Comparison of ENCODE assay signal across 9 cellular contexts in genomic region chr6:157227202-157228166, GRCh38.
A peak's percentile ranks its signal among the peaks of the same experiment; 100 is the strongest.
DNase-seq lines count a peak whose midpoint lies in the region; ATAC-seq and TF ChIP-seq lines count a peak whose summit lies in the region.
"Had no signal": no experiment of that assay in that cellular context is flagged by ENCODE, and none has a peak within 500 bp of the region (broad histone marks: within the 10 kb centered on the region; RNA-seq: fewer than 3 reads in every experiment).

No MANE protein-coding gene starts in this region.

- no peaks in the 10 kb centered on the region for H3K9me3 Mint-ChIP-seq in T-cell

- DNase-seq in AG08395 (ENCODE audit: low spot score) (peak; percentile 19), GM12864 (ENCODE audit: low read depth) (no peak), T-cell (peak in 16 of 34 experiments; percentile 14 to 46 (median 28)), fibroblast of villous mesenchyme (ENCODE audit: low read depth) (no peak), ureter (ENCODE audit: low spot score) (no peak), activated gamma-delta T cell (lab: John Stamatoyannopoulos, UW) (no peak), NCI-H2196 treated with DMSO at 0.1 percent for 48 hours (lab: John Stamatoyannopoulos, UW; ENCODE audit: unreplicated experiment) (no peak)

- peaks cover 37 to 54% (median 46%) of the 10 kb centered on the region in 3 donors for H3K4me1 Mint-ChIP-seq in T-cell

- H3K27me3 Mint-ChIP-seq in T-cell: peaks cover 0 to 6% of the 10 kb centered on the region in 2 donors

- POLR2A ChIA-PET in T-cell (lab: Charles Lee): interaction anchor here in 1 of 2 donors (0.6 kb wide), 1 partner anchor 19 kb away, joined by 10 read pairs; no protein-coding TSS in a partner anchor

- H3K4me3 ChIP-seq in GM12864 (ENCODE audit: low read depth, low read length): no peak overlapping the region
- H3K4me3 ChIP-seq in fibroblast of villous mesenchyme (ENCODE audit: low read depth, low read length): no peak overlapping the region
- H3K4me3 ChIP-seq: lung had no signal

- TF ChIP-seq CTCF in GM12864 (IDR thresholded peaks at IDR 0.05; ENCODE audit: low read depth, low read length, missing control alignments): peak; percentile 43
- peak; percentile 41 for TF ChIP-seq CTCF in fibroblast of villous mesenchyme (IDR thresholded peaks at IDR 0.05; ENCODE audit: insufficient read depth, low read depth, low read length)

- H3K4me3 Mint-ChIP-seq in T-cell: peak overlapping the region in 1 of 3 donors; percentile 62

- H3K36me3 Mint-ChIP-seq in T-cell: no peaks in the 10 kb centered on the region

- H3K27ac Mint-ChIP-seq in T-cell: peak overlapping the region; percentile 68 to 77

- CTCF ChIA-PET in T-cell (lab: Charles Lee): interaction anchor here (0.6 to 0.8 kb wide), 3 partner anchors 48 to 508 kb away, joined by 3 read pairs; no protein-coding TSS in a partner anchor

- peak; percentile 68 to 85 (median 80) for ATAC-seq in T-cell (replicated peaks in 1 of 4)
- ATAC-seq in GM21723 (IDR thresholded peaks at IDR 0.05; ENCODE audit: unreplicated experiment): no peak
